Comparison of ENCODE assay signal across 8 cellular contexts in the genomic region with DNA sequence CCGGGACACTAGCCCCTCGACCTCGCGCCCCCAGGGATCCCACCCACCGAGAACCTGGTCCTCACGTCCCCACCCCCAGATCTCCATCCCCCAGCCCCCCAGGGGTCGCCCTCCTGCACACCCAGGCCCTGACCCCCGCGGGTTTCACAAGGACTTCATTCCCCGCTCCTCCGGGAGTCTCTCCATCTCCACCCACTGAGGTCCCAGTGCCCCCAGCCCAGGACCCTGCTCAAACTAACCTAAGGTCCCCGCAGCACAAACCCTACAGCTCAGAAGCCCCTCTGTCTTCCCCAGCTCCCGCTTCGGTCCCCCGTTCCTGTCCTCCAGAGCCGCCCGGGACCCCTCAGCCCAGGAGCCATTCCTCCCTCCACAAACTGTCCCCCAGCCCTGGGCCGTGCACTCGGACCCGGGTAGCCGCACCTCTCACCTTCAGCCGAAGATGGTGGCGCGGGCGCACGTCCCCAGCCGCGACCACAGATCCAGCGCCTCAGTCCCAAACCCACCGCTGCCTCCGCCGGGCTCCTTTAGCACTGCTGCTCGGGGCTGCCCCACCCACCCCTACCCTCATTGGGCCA. TPM values are rescaled to one million over a fixed set of nuclear protein-coding genes. Genes with fewer than 3 reads are reported as not detected.
DNase-seq lines count a peak whose midpoint lies in the region; ATAC-seq, FAIRE-seq and TF ChIP-seq lines count a peak whose summit lies in the region.

TSS of gene MYH10 (minus strand) at position 499 of the 575 bp plus-strand sequence. CDS start 7,479 bp downstream, outside the sequence.

- POLR2A ChIA-PET in activated CD4-positive, alpha-beta T cell treated with anti-CD3 and anti-CD28 coated beads for 36 hours (lab: Charles Lee): interaction anchor here (0.6 to 1.4 kb wide), 5 partner anchors 9 to 1154 kb away, joined by 3 to 6 read pairs (median 3); partner anchors contain the start of genes KRABD2, NDEL1 and RANGRF

- TF ChIP-seq POLR2A in adrenal gland (IDR thresholded peaks at IDR 0.05): peak; percentile 56 to 76

- H3K4me3 Mint-ChIP-seq in activated CD4-positive, alpha-beta T cell treated with anti-CD3 and anti-CD28 coated beads for 36 hours: peak within 1 kb of the TSS; percentile 87

- no peak for FAIRE-seq in small intestine (lab: Jason Lieb, UNC)

- TF ChIP-seq CTCF in adrenal gland (IDR thresholded peaks at IDR 0.05): peak in 3 of 6 experiments; percentile 7 to 40 (median 24)

- no peak for ATAC-seq in activated CD4-positive, alpha-beta T cell treated with anti-CD3 and anti-CD28 coated beads for 36 hours
- ATAC-seq in HG03097 (IDR thresholded peaks at IDR 0.05; ENCODE audit: low FRiP score, unreplicated experiment) (no peak), HG02642 (IDR thresholded peaks at IDR 0.05; ENCODE audit: poor library complexity, unreplicated experiment) (no peak), HG03280 (IDR thresholded peaks at IDR 0.05; ENCODE audit: unreplicated experiment) (no peak)

- peaks cover 33% of the 10 kb centered on the region for H3K27me3 Mint-ChIP-seq in activated CD4-positive, alpha-beta T cell treated with anti-CD3 and anti-CD28 coated beads for 36 hours

- H3K36me3 ChIP-seq in adrenal gland (replicated peaks in 1 of 2) (no peaks in the 10 kb centered on the region), iPS DF 6.9 (ENCODE audit: control insufficient read depth, insufficient read depth, low read length) (no peaks in the 10 kb centered on the region), small intestine (ENCODE audit: control insufficient read depth in 2 of 2, insufficient read depth in 2 of 2, low read length in 2 of 2) (no peaks in the 10 kb centered on the region)

- 0 to 1% (median 0%) methylated on average over 5 to 33 of the region's 33 CpGs for WGBS in adrenal gland, 4 donors
- WGBS in iPS DF 6.9 (ENCODE audit: insufficient coverage, insufficient read length): no CpG with 5 or more reads among the region's 33 CpGs
- WGBS in small intestine, 3 donors: 0 to 1% (median 0%) methylated on average over 23 to 33 of the region's 33 CpGs

- H3K4me1 Mint-ChIP-seq in activated CD4-positive, alpha-beta T cell treated with anti-CD3 and anti-CD28 coated beads for 36 hours: peaks cover 4% of the 10 kb centered on the region

- H3K36me3 Mint-ChIP-seq in activated CD4-positive, alpha-beta T cell treated with anti-CD3 and anti-CD28 coated beads for 36 hours (ENCODE audit: low read depth): no peaks in the 10 kb centered on the region

- no peaks in the 10 kb centered on the region for H3K9me3 ChIP-seq in adrenal gland (replicated peaks in 1 of 3)
- no peaks in the 10 kb centered on the region for H3K9me3 ChIP-seq in iPS DF 6.9 (ENCODE audit: control insufficient read depth, insufficient read depth, low read length)
- H3K9me3 ChIP-seq in small intestine (ENCODE audit: control insufficient read depth, low read depth): no peaks in the 10 kb centered on the region

- peaks cover 7 to 10% of the 10 kb centered on the region in 2 donors for H3K4me1 ChIP-seq in adrenal gland (replicated peaks in 1 of 2)
- H3K4me1 ChIP-seq in iPS DF 6.9 (ENCODE audit: control insufficient read depth, insufficient read depth, low read length): peaks cover 3% of the 10 kb centered on the region; the same call in 1 of the 2 replicates
- peaks cover 0 to 3% of the 10 kb centered on the region in 2 donors for H3K4me1 ChIP-seq in small intestine (ENCODE audit: control insufficient read depth in 2 of 2, insufficient read depth in 1 of 2, low read depth in 1 of 2, low read length in 1 of 2)

- no peaks in the 10 kb centered on the region for H3K9me3 Mint-ChIP-seq in activated CD4-positive, alpha-beta T cell treated with anti-CD3 and anti-CD28 coated beads for 36 hours (ENCODE audit: low read depth)

- H3K27ac Mint-ChIP-seq in activated CD4-positive, alpha-beta T cell treated with anti-CD3 and anti-CD28 coated beads for 36 hours: peak within 1 kb of the TSS; percentile 82

- H3K4me3 ChIP-seq in adrenal gland (peak within 1 kb of the TSS; percentile 49 to 84 (median 68)), iPS DF 6.9 (ENCODE audit: low read length) (peak within 1 kb of the TSS; percentile 94), small intestine (ENCODE audit: low read depth in 1 of 2, low read length in 2 of 2) (peak within 1 kb of the TSS; percentile 46 to 55)

- intact Hi-C loops in activated CD4-positive, alpha-beta T cell treated with anti-CD3 and anti-CD28 coated beads for 36 hours (cut with DNase I, micrococcal nuclease): loop anchor here (1.0 to 5.0 kb wide), 7 partner anchors 31 to 382 kb away; partner anchors contain the start of genes RPL26 (in 2 of the 2), CTC1 (in 1 of the 2), KRABD2 (in 1 of the 2) and PFAS (in 1 of the 2)
- intact Hi-C loops in adrenal gland (cut with DNase I): no loop called here

- CTCF ChIA-PET in activated CD4-positive, alpha-beta T cell treated with anti-CD3 and anti-CD28 coated beads for 36 hours (lab: Charles Lee): interaction anchor here (0.7 to 1.5 kb wide), 5 partner anchors 17 to 270 kb away, joined by 3 to 7 read pairs (median 3); partner anchors contain the start of gene KRABD2

- no peaks in the 10 kb centered on the region for H3K27me3 ChIP-seq in adrenal gland
- no peaks in the 10 kb centered on the region for H3K27me3 ChIP-seq in iPS DF 6.9 (ENCODE audit: control insufficient read depth, insufficient read depth, low read length)
- peaks cover 0 to 5% of the 10 kb centered on the region in 2 donors for H3K27me3 ChIP-seq in small intestine (ENCODE audit: control insufficient read depth in 2 of 2, insufficient read depth in 2 of 2, low read length in 2 of 2)

- no peak for DNase-seq in activated CD4-positive, alpha-beta T cell treated with anti-CD3 and anti-CD28 coated beads for 36 hours
- no peak for DNase-seq in activated CD4-positive, alpha-beta T cell treated with anti-CD3 and anti-CD28 coated beads, Interleukin-2, amount 50 U/mL, for 1 hour
- DNase-seq in adrenal gland (peak in 4 of 7 donors; percentile 19 to 61 (median 26)), iPS DF 6.9 (ENCODE audit: low read depth, low spot score) (no peak), small intestine (no peak)

- peak within 1 kb of the TSS in 4 of 5 donors; percentile 62 to 86 (median 78) for H3K27ac ChIP-seq in adrenal gland
- H3K27ac ChIP-seq in iPS DF 6.9 (ENCODE audit: low read length): no peak within 1 kb of the TSS
- H3K27ac ChIP-seq in small intestine (ENCODE audit: low read depth in 1 of 2, low read length in 1 of 2): peak within 1 kb of the TSS in 1 of 2 donors; percentile 75

RNA-seq across cellular contexts. Expression of gene MYH10, which starts in this region (rescaled TPM):
- total RNA-seq in activated CD4-positive, alpha-beta T cell treated with anti-CD3 and anti-CD28 coated beads for 36 hours: 10 to 100 TPM; 17.0 to 21.3 TPM
- 100 to 1,000 TPM in 1 of 8 donors, 10 to 100 TPM in 7; 31.9 to 101 (median 46.4) TPM for total RNA-seq in adrenal gland
- polyA plus RNA-seq in adrenal gland (10 to 100 TPM in 2 of 3 donors, 1 to 10 TPM in 1; 9.8 to 31.4 (median 16.4) TPM), small intestine (1 to 10 TPM in 2 of 3 donors, under 1 TPM in 1; 0.81 to 6.0 (median 1.6) TPM)

Comparison
In these comparisons a context has a peak if more than half of its experiments do, and no peak if none do; other contexts are left out.
1. DNase-seq: peak in adrenal gland (4 of 7); none in activated CD4-positive, alpha-beta T cell treated with anti-CD3 and anti-CD28 coated beads for 36 hours (single experiment), activated CD4-positive, alpha-beta T cell treated with anti-CD3 and anti-CD28 coated beads, Interleukin-2, amount 50 U/mL, for 1 hour (single experiment), iPS DF 6.9 (single experiment) and small intestine (single experiment).
2. intact Hi-C loops: an anchor here in activated CD4-positive, alpha-beta T cell treated with anti-CD3 and anti-CD28 coated beads for 36 hours (1.0 to 5.0 kb wide); none called in adrenal gland.
3. Peak in every context shown above with its lines, with median percentiles within 50 percentile points of each other: H3K4me3 ChIP-seq.